Comparison of ENCODE assay signal across 20 cellular contexts in genomic region chr1:98253145-98253544, GRCh38.
"Had no signal": no experiment of that assay in that cellular context is flagged by ENCODE, and none has a peak within 500 bp of the region (broad histone marks: within the 10 kb centered on the region; RNA-seq: fewer than 3 reads in every experiment).

No MANE protein-coding gene starts in this region.

- H3K9me3 ChIP-seq: mucosa of descending colon, sigmoid colon, testis, upper lobe of right lung, vagina had no signal

- H3K36me3 ChIP-seq: sigmoid colon, tibial nerve, upper lobe of right lung, vagina had no signal

- H3K4me1 ChIP-seq: foreskin keratinocyte, sigmoid colon, testis, tibial nerve, upper lobe of right lung, vagina had no signal

- H3K4me3 ChIP-seq: mucosa of descending colon, sigmoid colon, skin epidermis, testis, tibial nerve, upper lobe of right lung, vagina had no signal

- H3K27me3 ChIP-seq: foreskin keratinocyte, sigmoid colon, testis, tibial nerve, upper lobe of right lung, vagina had no signal

- ATAC-seq: foreskin keratinocyte; mucosa of descending colon; naive thymus-derived CD8-positive, alpha-beta T cell; stimulated activated naive B cell treated with anti-CD40 and anti-IgM and Interleukin-4, amounts not matched to agents 10 μg/mL and 1 μg/mL and 100 μg/mL, for 72 hours; stimulated activated naive CD8-positive, alpha-beta T cell treated with anti-CD3 and anti-CD28 coated beads, Interleukin-15, amount 100 ng/mL, for 72 hours; upper lobe of right lung had no signal

- DNase-seq: effector CD4-positive, alpha-beta T cell; endodermal cell; erythroblast; foreskin keratinocyte; kidney glomerular epithelial cell; mucosa of descending colon; naive thymus-derived CD8-positive, alpha-beta T cell; posterior cingulate gyrus; sigmoid colon; stimulated activated CD4-positive, alpha-beta T cell treated with anti-CD3 and anti-CD28 coated beads, Interleukin-2, amount 100 ng/mL, for 24 hours; stimulated activated CD4-positive, alpha-beta T cell treated with anti-CD3 and anti-CD28 coated beads, Interleukin-4, amount 100 ng/mL, for 4 hours; stimulated activated naive B cell treated with anti-CD40 and anti-IgM and Interleukin-4, amounts not matched to agents 10 μg/mL and 1 μg/mL and 100 μg/mL, for 72 hours; stimulated activated naive CD8-positive, alpha-beta T cell treated with anti-CD3 and anti-CD28 coated beads, Interleukin-15, amount 100 ng/mL, for 72 hours; testis; upper lobe of right lung had no signal

- FAIRE-seq: endothelial cell of umbilical vein, islet of Langerhans had no signal
